1 cellular context compared by ENCODE assay signal in the genomic region with DNA sequence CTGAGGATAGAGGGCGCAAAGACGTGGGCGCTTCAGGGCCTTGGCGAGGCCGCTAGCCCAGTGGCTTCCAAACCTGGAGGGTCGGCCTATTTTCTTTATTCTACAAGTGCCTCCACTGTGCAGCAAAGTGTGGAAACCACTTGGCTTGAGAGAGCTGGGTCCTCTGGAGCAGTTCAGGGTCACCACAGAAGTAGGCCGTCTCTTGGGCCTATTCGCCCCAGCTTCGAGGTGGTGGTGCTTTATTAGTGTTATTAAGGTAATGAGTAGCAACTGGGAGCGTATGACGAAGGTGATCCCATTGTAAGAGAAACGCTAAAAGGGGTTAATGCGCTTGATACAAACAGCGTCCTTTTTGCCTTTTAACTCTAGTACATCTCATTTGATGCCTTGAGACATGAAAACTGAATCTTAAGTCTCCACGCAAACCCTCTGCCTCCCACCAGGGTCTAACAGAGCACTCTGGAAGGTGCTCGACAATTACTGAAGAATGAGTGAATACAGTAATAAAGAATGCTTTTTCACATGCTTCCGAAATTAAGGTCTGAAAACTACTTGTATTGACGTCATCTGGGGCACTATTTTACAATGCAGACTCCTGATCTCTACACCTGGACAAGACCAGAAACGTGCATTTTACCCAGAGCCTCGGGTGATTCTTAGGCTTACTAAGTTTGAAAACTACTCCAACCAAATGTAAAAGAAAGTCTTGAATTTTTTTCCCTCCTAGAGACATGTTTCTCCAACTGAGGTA.
TF ChIP-seq lines count a peak whose summit lies in the region.

No MANE protein-coding gene starts in this region.

TF ChIP-seq in H1, 55 proteins besides CTCF, POLR2A, EP300 and RAD21:
- TF ChIP-seq, protein P1, sequence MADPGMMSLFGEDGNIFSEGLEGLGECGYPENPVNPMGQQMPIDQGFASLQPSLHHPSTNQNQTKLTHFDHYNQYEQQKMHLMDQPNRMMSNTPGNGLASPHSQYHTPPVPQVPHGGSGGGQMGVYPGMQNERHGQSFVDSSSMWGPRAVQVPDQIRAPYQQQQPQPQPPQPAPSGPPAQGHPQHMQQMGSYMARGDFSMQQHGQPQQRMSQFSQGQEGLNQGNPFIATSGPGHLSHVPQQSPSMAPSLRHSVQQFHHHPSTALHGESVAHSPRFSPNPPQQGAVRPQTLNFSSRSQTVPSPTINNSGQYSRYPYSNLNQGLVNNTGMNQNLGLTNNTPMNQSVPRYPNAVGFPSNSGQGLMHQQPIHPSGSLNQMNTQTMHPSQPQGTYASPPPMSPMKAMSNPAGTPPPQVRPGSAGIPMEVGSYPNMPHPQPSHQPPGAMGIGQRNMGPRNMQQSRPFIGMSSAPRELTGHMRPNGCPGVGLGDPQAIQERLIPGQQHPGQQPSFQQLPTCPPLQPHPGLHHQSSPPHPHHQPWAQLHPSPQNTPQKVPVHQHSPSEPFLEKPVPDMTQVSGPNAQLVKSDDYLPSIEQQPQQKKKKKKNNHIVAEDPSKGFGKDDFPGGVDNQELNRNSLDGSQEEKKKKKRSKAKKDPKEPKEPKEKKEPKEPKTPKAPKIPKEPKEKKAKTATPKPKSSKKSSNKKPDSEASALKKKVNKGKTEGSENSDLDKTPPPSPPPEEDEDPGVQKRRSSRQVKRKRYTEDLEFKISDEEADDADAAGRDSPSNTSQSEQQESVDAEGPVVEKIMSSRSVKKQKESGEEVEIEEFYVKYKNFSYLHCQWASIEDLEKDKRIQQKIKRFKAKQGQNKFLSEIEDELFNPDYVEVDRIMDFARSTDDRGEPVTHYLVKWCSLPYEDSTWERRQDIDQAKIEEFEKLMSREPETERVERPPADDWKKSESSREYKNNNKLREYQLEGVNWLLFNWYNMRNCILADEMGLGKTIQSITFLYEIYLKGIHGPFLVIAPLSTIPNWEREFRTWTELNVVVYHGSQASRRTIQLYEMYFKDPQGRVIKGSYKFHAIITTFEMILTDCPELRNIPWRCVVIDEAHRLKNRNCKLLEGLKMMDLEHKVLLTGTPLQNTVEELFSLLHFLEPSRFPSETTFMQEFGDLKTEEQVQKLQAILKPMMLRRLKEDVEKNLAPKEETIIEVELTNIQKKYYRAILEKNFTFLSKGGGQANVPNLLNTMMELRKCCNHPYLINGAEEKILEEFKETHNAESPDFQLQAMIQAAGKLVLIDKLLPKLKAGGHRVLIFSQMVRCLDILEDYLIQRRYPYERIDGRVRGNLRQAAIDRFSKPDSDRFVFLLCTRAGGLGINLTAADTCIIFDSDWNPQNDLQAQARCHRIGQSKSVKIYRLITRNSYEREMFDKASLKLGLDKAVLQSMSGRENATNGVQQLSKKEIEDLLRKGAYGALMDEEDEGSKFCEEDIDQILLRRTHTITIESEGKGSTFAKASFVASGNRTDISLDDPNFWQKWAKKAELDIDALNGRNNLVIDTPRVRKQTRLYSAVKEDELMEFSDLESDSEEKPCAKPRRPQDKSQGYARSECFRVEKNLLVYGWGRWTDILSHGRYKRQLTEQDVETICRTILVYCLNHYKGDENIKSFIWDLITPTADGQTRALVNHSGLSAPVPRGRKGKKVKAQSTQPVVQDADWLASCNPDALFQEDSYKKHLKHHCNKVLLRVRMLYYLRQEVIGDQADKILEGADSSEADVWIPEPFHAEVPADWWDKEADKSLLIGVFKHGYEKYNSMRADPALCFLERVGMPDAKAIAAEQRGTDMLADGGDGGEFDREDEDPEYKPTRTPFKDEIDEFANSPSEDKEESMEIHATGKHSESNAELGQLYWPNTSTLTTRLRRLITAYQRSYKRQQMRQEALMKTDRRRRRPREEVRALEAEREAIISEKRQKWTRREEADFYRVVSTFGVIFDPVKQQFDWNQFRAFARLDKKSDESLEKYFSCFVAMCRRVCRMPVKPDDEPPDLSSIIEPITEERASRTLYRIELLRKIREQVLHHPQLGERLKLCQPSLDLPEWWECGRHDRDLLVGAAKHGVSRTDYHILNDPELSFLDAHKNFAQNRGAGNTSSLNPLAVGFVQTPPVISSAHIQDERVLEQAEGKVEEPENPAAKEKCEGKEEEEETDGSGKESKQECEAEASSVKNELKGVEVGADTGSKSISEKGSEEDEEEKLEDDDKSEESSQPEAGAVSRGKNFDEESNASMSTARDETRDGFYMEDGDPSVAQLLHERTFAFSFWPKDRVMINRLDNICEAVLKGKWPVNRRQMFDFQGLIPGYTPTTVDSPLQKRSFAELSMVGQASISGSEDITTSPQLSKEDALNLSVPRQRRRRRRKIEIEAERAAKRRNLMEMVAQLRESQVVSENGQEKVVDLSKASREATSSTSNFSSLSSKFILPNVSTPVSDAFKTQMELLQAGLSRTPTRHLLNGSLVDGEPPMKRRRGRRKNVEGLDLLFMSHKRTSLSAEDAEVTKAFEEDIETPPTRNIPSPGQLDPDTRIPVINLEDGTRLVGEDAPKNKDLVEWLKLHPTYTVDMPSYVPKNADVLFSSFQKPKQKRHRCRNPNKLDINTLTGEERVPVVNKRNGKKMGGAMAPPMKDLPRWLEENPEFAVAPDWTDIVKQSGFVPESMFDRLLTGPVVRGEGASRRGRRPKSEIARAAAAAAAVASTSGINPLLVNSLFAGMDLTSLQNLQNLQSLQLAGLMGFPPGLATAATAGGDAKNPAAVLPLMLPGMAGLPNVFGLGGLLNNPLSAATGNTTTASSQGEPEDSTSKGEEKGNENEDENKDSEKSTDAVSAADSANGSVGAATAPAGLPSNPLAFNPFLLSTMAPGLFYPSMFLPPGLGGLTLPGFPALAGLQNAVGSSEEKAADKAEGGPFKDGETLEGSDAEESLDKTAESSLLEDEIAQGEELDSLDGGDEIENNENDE (IDR thresholded peaks at IDR 0.05; ENCODE audit: insufficient replicate concordance, low read length) = peak; percentile 98
- TF ChIP-seq CHD2 (IDR thresholded peaks at IDR 0.05; ENCODE audit: low read length) (no peak), FOSL1 (IDR thresholded peaks at IDR 0.05; ENCODE audit: insufficient read depth, low read depth, low read length) (no peak), TAF1 (IDR thresholded peaks at IDR 0.05; ENCODE audit: low read depth, low read length) (no peak), ASH2L (IDR thresholded peaks at IDR 0.05; ENCODE audit: low read length) (peak; percentile 49), JUN (IDR thresholded peaks at IDR 0.05; ENCODE audit: low read depth, low read length) (no peak), EZH2 (IDR thresholded peaks at IDR 0.05; ENCODE audit: low read depth, low read length, severe bottlenecking) (peak; percentile 35), TBP (IDR thresholded peaks at IDR 0.05; ENCODE audit: low read depth, low read length) (0 out of 2 replicates have a peak, but pooled peaks have one; percentile 14), RXRA (IDR thresholded peaks at IDR 0.05; ENCODE audit: insufficient read depth, low read depth, low read length) (no peak)
